ENCODE assay signal across 1 cellular context in genomic region chr1:6392081-6392879, GRCh38.
TF ChIP-seq lines count a peak whose summit lies in the region.

No MANE protein-coding gene starts in this region.

TF ChIP-seq in HepG2, 621 proteins besides CTCF, POLR2A, EP300 and RAD21:
- TF ChIP-seq ARID4A (CRISPR knock-in tag; IDR thresholded peaks at IDR 0.05; ENCODE audit: borderline replicate concordance) (peak; percentile 54; the same call in 1 of the 2 replicates), HIC2 (CRISPR knock-in tag; IDR thresholded peaks at IDR 0.05; ENCODE audit: low read depth) (0 out of 2 replicates have a peak, but pooled peaks have one; percentile 27), HDAC6 (IDR thresholded peaks at IDR 0.05; ENCODE audit: low read depth, low read length) (no peak), ZNF205 (CRISPR knock-in tag; IDR thresholded peaks at IDR 0.05) (peak; percentile 94), TCF7 (IDR thresholded peaks at IDR 0.05; ENCODE audit: low read depth) (no peak), ETV5 (CRISPR knock-in tag; IDR thresholded peaks at IDR 0.05; ENCODE audit: borderline replicate concordance) (peak; percentile 26; the same call in 1 of the 2 replicates), ZNF281 (CRISPR knock-in tag; IDR thresholded peaks at IDR 0.05; ENCODE audit: borderline replicate concordance) (peak; percentile 38; the same call in 1 of the 2 replicates), HNF4A (CRISPR knock-in tag; IDR thresholded peaks at IDR 0.05) (0 out of 2 replicates have a peak, but pooled peaks have one; percentile 8), ZNF891 (CRISPR knock-in tag; IDR thresholded peaks at IDR 0.05) (0 out of 2 replicates have a peak, but pooled peaks have one; percentile 39), THAP9 (CRISPR knock-in tag; IDR thresholded peaks at IDR 0.05; ENCODE audit: borderline replicate concordance) (0 out of 2 replicates have a peak, but pooled peaks have one; percentile 3), ZXDC (CRISPR knock-in tag; IDR thresholded peaks at IDR 0.05) (no peak), ZFP90 (CRISPR knock-in tag; IDR thresholded peaks at IDR 0.05; ENCODE audit: borderline replicate concordance) (0 out of 2 replicates have a peak, but pooled peaks have one; percentile 33), TBX2 (CRISPR knock-in tag; IDR thresholded peaks at IDR 0.05; ENCODE audit: borderline replicate concordance) (peak; percentile 19; the same call in 1 of the 2 replicates), ZNF274 (CRISPR knock-in tag; IDR thresholded peaks at IDR 0.05) (0 out of 2 replicates have a peak, but pooled peaks have one; percentile 23), ZNF605 (CRISPR knock-in tag; IDR thresholded peaks at IDR 0.05) (0 out of 2 replicates have a peak, but pooled peaks have one; percentile 45), ZNF580 (CRISPR knock-in tag; IDR thresholded peaks at IDR 0.05; ENCODE audit: borderline replicate concordance, low read depth) (0 out of 2 replicates have a peak, but pooled peaks have one; percentile 16), ZNF850 (CRISPR knock-in tag; conservative IDR thresholded peaks at IDR 0.05) (no peak), SAP130 (CRISPR knock-in tag; IDR thresholded peaks at IDR 0.05; ENCODE audit: low read depth) (peak; percentile 61; the same call in 1 of the 2 replicates), ETS1 (CRISPR knock-in tag; IDR thresholded peaks at IDR 0.05) (no peak), ZNF556 (CRISPR knock-in tag; IDR thresholded peaks at IDR 0.05; ENCODE audit: borderline replicate concordance) (0 out of 2 replicates have a peak, but pooled peaks have one; percentile 37), UBTF (CRISPR knock-in tag; IDR thresholded peaks at IDR 0.05) (0 out of 2 replicates have a peak, but pooled peaks have one; percentile 7), TAF1 (CRISPR knock-in tag; IDR thresholded peaks at IDR 0.05) (peak; percentile 36; the same call in 1 of the 2 replicates), FOXA3 (CRISPR knock-in tag; IDR thresholded peaks at IDR 0.05) (peak; percentile 19; the same call in 1 of the 2 replicates), GATAD2A (CRISPR knock-in tag; IDR thresholded peaks at IDR 0.05) (0 out of 2 replicates have a peak, but pooled peaks have one; percentile 16), BCL3 (CRISPR knock-in tag; IDR thresholded peaks at IDR 0.05) (peak; percentile 40; the same call in 1 of the 2 replicates), ZNF256 (CRISPR knock-in tag; conservative IDR thresholded peaks at IDR 0.05) (no peak), MTA3 (CRISPR knock-in tag; IDR thresholded peaks at IDR 0.05) (no peak), ZMAT3 (CRISPR knock-in tag; conservative IDR thresholded peaks at IDR 0.05) (0 out of 2 replicates have a peak, but pooled peaks have one; percentile 39), PATZ1 (CRISPR knock-in tag; IDR thresholded peaks at IDR 0.05) (0 out of 2 replicates have a peak, but pooled peaks have one; percentile 7)
